12 cellular contexts compared by ENCODE assay signal in genomic region chr12:110317921-110318320, GRCh38. TPM values are rescaled to one million over a fixed set of nuclear protein-coding genes. Genes with fewer than 3 reads are reported as not detected.
DNase-seq lines count a peak whose midpoint lies in the region; ATAC-seq and TF ChIP-seq lines count a peak whose summit lies in the region.
"Had no signal": no experiment of that assay in that cellular context is flagged by ENCODE, and none has a peak within 500 bp of the region (broad histone marks: within the 10 kb centered on the region; RNA-seq: fewer than 3 reads in every experiment).

No MANE protein-coding gene starts in this region.

- no peak for TF ChIP-seq EP300 in sigmoid colon (IDR thresholded peaks at IDR 0.05)

- ATAC-seq in GM21717 (IDR thresholded peaks at IDR 0.05; ENCODE audit: unreplicated experiment) (no peak), HG02885 (IDR thresholded peaks at IDR 0.05; ENCODE audit: poor library complexity, unreplicated experiment) (no peak), HG02798 (IDR thresholded peaks at IDR 0.05; ENCODE audit: poor library complexity, unreplicated experiment) (no peak)
- ATAC-seq: activated CD8-positive, alpha-beta T cell treated with anti-CD3 and anti-CD28 coated beads, Interleukin-2, amount 10 ng/mL, durations not matched to agents 7 days and 5 days had no signal

- H3K27me3 Mint-ChIP-seq in HFFc6 (ENCODE audit: insufficient read depth): peaks cover 3% of the 10 kb centered on the region
- H3K27me3 Mint-ChIP-seq: CD8-positive, alpha-beta memory T cell had no signal

- peak overlapping the region; percentile 56 for H3K27ac ChIP-seq in left ventricle myocardium inferior (replicated peaks)
- H3K27ac ChIP-seq in sigmoid colon: peak overlapping the region; percentile 37 to 78 (median 70)

- H3K9me3 ChIP-seq in left ventricle myocardium inferior (replicated peaks) (no peaks in the 10 kb centered on the region), sigmoid colon (no peaks in the 10 kb centered on the region)
- H3K9me3 ChIP-seq: adrenal gland had no signal

- H3K4me1 ChIP-seq in left ventricle myocardium inferior (peaks cover 100% of the 10 kb centered on the region), sigmoid colon (peaks cover 0 to 50% (median 33%) of the 10 kb centered on the region in 4 donors)

- H3K4me1 Mint-ChIP-seq in HFFc6 (ENCODE audit: low read depth): peaks cover 63% of the 10 kb centered on the region

- H3K4me3 Mint-ChIP-seq in HFFc6: peak overlapping the region; percentile 60
- H3K4me3 Mint-ChIP-seq: activated CD8-positive, alpha-beta T cell treated with anti-CD3 and anti-CD28 coated beads, Interleukin-2, amount 10 ng/mL, durations not matched to agents 7 days and 5 days; CD8-positive, alpha-beta memory T cell had no signal

- H3K4me3 ChIP-seq in cardiac fibroblast (replicated peaks in 1 of 2; ENCODE audit: low read depth in 2 of 2, low read length in 2 of 2): no peak overlapping the region
- H3K4me3 ChIP-seq in left ventricle myocardium inferior: no peak overlapping the region
- H3K4me3 ChIP-seq in sigmoid colon: no peak overlapping the region
- H3K4me3 ChIP-seq: adrenal gland had no signal

- H3K9me3 Mint-ChIP-seq in HFFc6: no peaks in the 10 kb centered on the region
- H3K9me3 Mint-ChIP-seq: CD8-positive, alpha-beta memory T cell had no signal

- peak overlapping the region; percentile 94 for H3K27ac Mint-ChIP-seq in HFFc6
- H3K27ac Mint-ChIP-seq: activated CD8-positive, alpha-beta T cell treated with anti-CD3 and anti-CD28 coated beads, Interleukin-2, amount 10 ng/mL, durations not matched to agents 7 days and 5 days had no signal

- no peak for TF ChIP-seq POLR2A in sigmoid colon (IDR thresholded peaks at IDR 0.05)

- H3K27me3 ChIP-seq in left ventricle myocardium inferior (ENCODE audit: low read depth) (no peaks in the 10 kb centered on the region), sigmoid colon (no peaks in the 10 kb centered on the region)
- H3K27me3 ChIP-seq: adrenal gland had no signal

- H3K36me3 ChIP-seq in left ventricle myocardium inferior: peaks cover 54% of the 10 kb centered on the region
- peaks cover 0 to 10% (median 1%) of the 10 kb centered on the region in 4 donors for H3K36me3 ChIP-seq in sigmoid colon

- intact Hi-C loops in left ventricle myocardium inferior (cut with micrococcal nuclease): no loop called here
- intact Hi-C loops in sigmoid colon (cut with DNase I): no loop called here

- WGBS in sigmoid colon, 2 donors: 41 to 69% methylated on average over 2 of the region's 2 CpGs

- no peak for TF ChIP-seq CTCF in HFFc6 (IDR thresholded peaks at IDR 0.05)
- TF ChIP-seq CTCF in cardiac fibroblast (IDR thresholded peaks at IDR 0.05; ENCODE audit: low read depth, low read length): no peak
- no peak for TF ChIP-seq CTCF in left ventricle myocardium inferior (IDR thresholded peaks at IDR 0.05; ENCODE audit: borderline replicate concordance)
- TF ChIP-seq CTCF in sigmoid colon (IDR thresholded peaks at IDR 0.05): no peak

- DNase-seq in HFFc6 (peak; percentile 55), cardiac fibroblast (ENCODE audit: low read depth in 2 of 2) (peak; percentile 74 to 82), left ventricle myocardium inferior (no peak), sigmoid colon (no peak), NCI-H1436 treated with DMSO at 0.1 percent for 48 hours (lab: John Stamatoyannopoulos, UW) (no peak)
- DNase-seq: activated CD8-positive, alpha-beta T cell treated with anti-CD3 and anti-CD28 coated beads, Interleukin-2, amount 10 ng/mL, durations not matched to agents 7 days and 5 days; CD8-positive, alpha-beta memory T cell; stimulated activated naive CD4-positive, alpha-beta T cell had no signal

- H3K36me3 Mint-ChIP-seq in HFFc6 (ENCODE audit: low read depth): peaks cover 31% of the 10 kb centered on the region

RNA-seq across cellular contexts. Expression of gene ATP2A2, which starts 36.9 kb away (rescaled TPM):
- total RNA-seq in HFFc6 (2021; fragmentation: NEBNext Ultra II Directional; extraction: Animal tissue kit (Norgen Biotek cat#: 25700)): 100 to 1,000 TPM; 254 to 286 (median 267) TPM
- total RNA-seq in left ventricle myocardium inferior (1,955 TPM), sigmoid colon (100 to 1,000 TPM in 2 of 4 donors, 10 to 100 TPM in 2; 79.5 to 121 (median 93.7) TPM)
- polyA plus RNA-seq in sigmoid colon: 100 to 1,000 TPM in 1 of 3 donors, 10 to 100 TPM in 2; 16.6 to 115 (median 16.8) TPM

Comparison
In these comparisons a context has a peak if more than half of its experiments do, and no peak if none do; other contexts are left out.
1. DNase-seq: peak in HFFc6 (single experiment) and cardiac fibroblast (2 of 2); none in left ventricle myocardium inferior (single experiment), sigmoid colon (single experiment) and NCI-H1436 treated with DMSO at 0.1 percent for 48 hours (single experiment).